ENCODE assay signal across 11 cellular contexts in the genomic region with DNA sequence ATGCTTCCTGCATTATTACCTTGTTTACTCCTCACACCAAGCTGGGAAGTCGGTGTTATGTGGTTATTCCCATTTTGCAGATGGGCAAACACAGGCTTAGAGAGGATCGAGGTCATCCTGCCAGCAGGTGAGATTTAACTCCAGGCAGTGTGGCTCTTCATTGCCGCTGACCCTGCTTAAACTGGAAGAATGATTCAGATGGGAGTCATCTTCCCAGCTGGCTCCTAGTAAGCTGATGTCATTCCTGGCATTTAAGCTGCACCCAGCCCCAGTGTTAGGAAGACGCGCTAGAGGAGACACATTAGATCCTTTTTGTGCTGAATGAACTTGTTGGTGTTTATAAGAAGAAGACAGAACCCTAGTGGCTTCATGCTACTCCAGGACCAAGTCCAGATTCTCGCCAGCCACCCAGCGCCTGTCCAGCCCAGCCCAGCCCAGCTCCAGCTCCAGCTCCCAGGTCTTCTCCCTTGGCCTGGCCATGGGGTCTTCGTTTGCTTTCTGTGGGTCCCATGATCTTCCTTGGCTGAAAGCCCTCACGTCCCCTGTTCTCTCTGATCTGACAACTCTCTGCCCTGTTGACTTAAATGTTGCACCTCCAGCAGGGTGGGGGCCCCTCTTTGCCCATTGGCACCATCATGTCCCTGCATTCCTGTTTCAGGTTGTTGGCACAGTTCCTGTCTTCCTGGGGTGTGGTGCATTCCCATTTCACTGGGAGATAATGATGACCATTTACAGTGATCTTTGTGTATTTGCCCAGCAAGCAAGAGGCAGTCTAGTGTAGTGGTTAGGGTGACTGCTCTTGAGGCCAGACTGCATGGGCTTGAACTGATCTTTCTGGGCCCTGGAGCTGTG. TPM values are rescaled to one million over a fixed set of nuclear protein-coding genes. Genes with fewer than 3 reads are reported as not detected.
A peak's percentile ranks its signal among the peaks of the same experiment; 100 is the strongest.
DNase-seq lines count a peak whose midpoint lies in the region; ATAC-seq and TF ChIP-seq lines count a peak whose summit lies in the region.
"Had no signal": no experiment of that assay in that cellular context is flagged by ENCODE, and none has a peak within 500 bp of the region (broad histone marks: within the 10 kb centered on the region; RNA-seq: fewer than 3 reads in every experiment).

No MANE protein-coding gene starts in this region.

- WGBS in esophagus squamous epithelium, 2 donors = 33% methylated on average over 6 of the region's 9 CpGs

- intact Hi-C loops in PC-3 (cut with micrococcal nuclease) (no loop called here), esophagus squamous epithelium (cut with DNase I) (no loop called here)

- H3K4me3 ChIP-seq in PC-3 (ENCODE audit: low read length) (peak overlapping the region; percentile 59), esophagus squamous epithelium (no peak overlapping the region)

- TF ChIP-seq CTCF in PC-3 (conservative IDR thresholded peaks at IDR 0.05; ENCODE audit: low read depth, low read length) = no peak
- no peak for TF ChIP-seq CTCF in esophagus squamous epithelium (IDR thresholded peaks at IDR 0.05)
- no peak for TF ChIP-seq CTCF in osteocyte (IDR thresholded peaks at IDR 0.05)

- H3K4me1 Mint-ChIP-seq in osteocyte (ENCODE audit: unreplicated experiment) (peaks cover 10% of the 10 kb centered on the region), immature natural killer cell (no peaks in the 10 kb centered on the region)

- CTCF ChIA-PET in PC-3 (lab: Charles Lee) = interaction anchor here (0.6 kb wide), 1 partner anchor 694 kb away, joined by 3 read pairs; no protein-coding TSS in a partner anchor

- no peak overlapping the region for H3K9ac ChIP-seq in PC-3 (ENCODE audit: low read length)

- H3K9me2 ChIP-seq in PC-3 (replicated peaks; ENCODE audit: low read length) = no peaks in the 10 kb centered on the region

- DNase-seq in CD1c-positive myeloid dendritic cell (ENCODE audit: extremely low spot score) (peak; percentile 34), PC-3 (peak; percentile 90), esophagus squamous epithelium (lab: John Stamatoyannopoulos, UW) (no peak), osteocyte (ENCODE audit: extremely low spot score, unreplicated experiment) (no peak), NCI-H2227 treated with DMSO at 0.1 percent for 48 hours (lab: John Stamatoyannopoulos, UW) (no peak), immature natural killer cell (no peak)
- DNase-seq: GF-D8, OCI-M1 had no signal

- no peaks in the 10 kb centered on the region for H3K9me3 ChIP-seq in PC-3 (ENCODE audit: low read length)
- no peaks in the 10 kb centered on the region for H3K9me3 ChIP-seq in esophagus squamous epithelium

- POLR2A ChIA-PET in PC-3 (lab: Charles Lee; ENCODE audit: unreplicated experiment) = no interaction called here

- H3K4me3 Mint-ChIP-seq in osteocyte (ENCODE audit: unreplicated experiment) (no peak overlapping the region), immature natural killer cell (no peak overlapping the region)

- no peaks in the 10 kb centered on the region for H4K20me1 ChIP-seq in PC-3 (ENCODE audit: low read length)

- ATAC-seq in PC-3 (peak; percentile 98), HG02973 (IDR thresholded peaks at IDR 0.05; ENCODE audit: unreplicated experiment) (no peak), GM21528 (IDR thresholded peaks at IDR 0.05; ENCODE audit: low FRiP score, unreplicated experiment) (no peak)

- H3K79me2 ChIP-seq in PC-3 (ENCODE audit: low read length) = 0 out of 2 replicates have a peak, but pooled peaks cover 7% of the 10 kb centered on the region

- H3K27me3 ChIP-seq in PC-3 (ENCODE audit: low read length) (no peaks in the 10 kb centered on the region), esophagus squamous epithelium (no peaks in the 10 kb centered on the region)

- H3K36me3 ChIP-seq in PC-3 (ENCODE audit: low read depth, low read length) (no peaks in the 10 kb centered on the region), esophagus squamous epithelium (no peaks in the 10 kb centered on the region)

- no peaks in the 10 kb centered on the region for H3K36me3 Mint-ChIP-seq in osteocyte (ENCODE audit: unreplicated experiment)
- no peaks in the 10 kb centered on the region for H3K36me3 Mint-ChIP-seq in immature natural killer cell
- H3K36me3 Mint-ChIP-seq: activated naive CD4-positive, alpha-beta T cell treated with anti-CD3 and anti-CD28 coated beads, Interleukin-2, amount 50 U/mL, for 72 hours had no signal

- H3K27me3 Mint-ChIP-seq in osteocyte (ENCODE audit: unreplicated experiment) (no peaks in the 10 kb centered on the region), immature natural killer cell (ENCODE audit: low read depth in 3 of 3) (peaks cover 0 to 9% (median 0%) of the 10 kb centered on the region in 3 donors)

- peaks cover 7% of the 10 kb centered on the region for H3F3A ChIP-seq in PC-3 (ENCODE audit: low read length, unreplicated experiment)

- H2AFZ ChIP-seq in PC-3 (ENCODE audit: low read length) = no peak overlapping the region

- peak overlapping the region; percentile 90 for H3K27ac ChIP-seq in PC-3 (ENCODE audit: low read length)
- H3K27ac ChIP-seq in esophagus squamous epithelium = peak overlapping the region in 3 of 4 donors; percentile 58 to 74 (median 70)

- no peak for TF ChIP-seq POLR2A in esophagus squamous epithelium (IDR thresholded peaks at IDR 0.05)

- TSS peak; percentile 84 for BruUV-seq in PC-3 (replicated peaks; lab: Mats Ljungman, UMichigan)

- H3K4me1 ChIP-seq in PC-3 (ENCODE audit: insufficient read depth, low read length) (peaks cover 7% of the 10 kb centered on the region), esophagus squamous epithelium (peaks cover 12 to 22% (median 15%) of the 10 kb centered on the region in 3 donors)

- H3K27ac Mint-ChIP-seq in osteocyte (ENCODE audit: unreplicated experiment) (peak overlapping the region; percentile 19), immature natural killer cell (no peak overlapping the region)
- H3K27ac Mint-ChIP-seq: activated naive CD4-positive, alpha-beta T cell treated with anti-CD3 and anti-CD28 coated beads, Interleukin-2, amount 50 U/mL, for 72 hours had no signal

- peak overlapping the region; percentile 82 for H3K4me2 ChIP-seq in PC-3 (ENCODE audit: low read length)

- H3K9me3 Mint-ChIP-seq in osteocyte (ENCODE audit: unreplicated experiment) = peaks cover 4% of the 10 kb centered on the region
- H3K9me3 Mint-ChIP-seq in immature natural killer cell = no peaks in the 10 kb centered on the region
- H3K9me3 Mint-ChIP-seq: activated naive CD4-positive, alpha-beta T cell treated with anti-CD3 and anti-CD28 coated beads, Interleukin-2, amount 50 U/mL, for 72 hours had no signal

RNA-seq across cellular contexts. Expression of gene PARVB, which starts 13.6 kb away (rescaled TPM):
- total RNA-seq in PC-3 (2014; rRNA removed) (69.3 and 85.3 TPM in 2 replicates), esophagus squamous epithelium (10 to 100 TPM in 2 of 4 donors, 1 to 10 TPM in 2; 3.3 to 20.8 (median 11.7) TPM), osteocyte (4.4 and 5.4 TPM in 2 replicates)
- polyA plus RNA-seq in immature natural killer cell = 1 to 10 TPM; 1.8 to 3.8 (median 2.7) TPM

Comparison
In these comparisons a context has a peak if more than half of its experiments do, and no peak if none do; other contexts are left out.
1. DNase-seq: peak in CD1c-positive myeloid dendritic cell (single experiment) and PC-3 (single experiment); none in esophagus squamous epithelium (single experiment), osteocyte (single experiment), NCI-H2227 treated with DMSO at 0.1 percent for 48 hours (single experiment) and immature natural killer cell (0 of 3).